Comparison of ENCODE assay signal across 8 cellular contexts in genomic region chr4:7805533-7806079, GRCh38.
DNase-seq lines count a peak whose midpoint lies in the region.

No MANE protein-coding gene starts in this region.

- peak; percentile 67 for DNase-seq in HuH-7.5 (ENCODE audit: low spot score)
- peak; percentile 97 for DNase-seq in astrocyte of the hippocampus (ENCODE audit: low read depth, low spot score)
- DNase-seq in islet precursor cell, result peak; percentile 86
- DNase-seq in T-helper 2 cell treated with Interferon-gamma antibody and Interleukin-4, amounts not matched to agents 5 μg/mL and 100 μg/mL, for 36 hours (ENCODE audit: low spot score), result no peak
- DNase-seq in activated CD4-positive, CD25-positive, alpha-beta regulatory T cell (lab: John Stamatoyannopoulos, UW), result no peak
- DNase-seq in NOMO-1 treated with DMSO at 0.1 percent for 48 hours (lab: John Stamatoyannopoulos, UW; ENCODE audit: unreplicated experiment), result no peak
- no peak for DNase-seq in NCI-H446 treated with DMSO at 0.1 percent for 48 hours (lab: John Stamatoyannopoulos, UW)

- H3K4me1 Mint-ChIP-seq in T-helper 2 cell treated with Interferon-gamma antibody and Interleukin-4, amounts not matched to agents 5 μg/mL and 100 μg/mL, for 36 hours (ENCODE audit: low read depth), result peaks cover 14% of the 10 kb centered on the region

- H3K9me3 Mint-ChIP-seq in T-helper 2 cell treated with Interferon-gamma antibody and Interleukin-4, amounts not matched to agents 5 μg/mL and 100 μg/mL, for 36 hours, result no peaks in the 10 kb centered on the region

- H3K27ac Mint-ChIP-seq in T-helper 2 cell treated with Interferon-gamma antibody and Interleukin-4, amounts not matched to agents 5 μg/mL and 100 μg/mL, for 36 hours, result no peak overlapping the region

- H3K4me3 Mint-ChIP-seq in T-helper 2 cell treated with Interferon-gamma antibody and Interleukin-4, amounts not matched to agents 5 μg/mL and 100 μg/mL, for 36 hours, result no peak overlapping the region

- H3K36me3 Mint-ChIP-seq in T-helper 2 cell treated with Interferon-gamma antibody and Interleukin-4, amounts not matched to agents 5 μg/mL and 100 μg/mL, for 36 hours (ENCODE audit: low read depth), result peaks cover 4% of the 10 kb centered on the region

- H3K27me3 Mint-ChIP-seq in T-helper 2 cell treated with Interferon-gamma antibody and Interleukin-4, amounts not matched to agents 5 μg/mL and 100 μg/mL, for 36 hours (ENCODE audit: low read depth), result no peaks in the 10 kb centered on the region

- H3K27ac ChIP-seq in temporal lobe (ENCODE audit: low read depth, low read length), result peak overlapping the region; percentile 61

Comparison
In these comparisons a context has a peak if more than half of its experiments do, and no peak if none do; other contexts are left out.
1. DNase-seq: peak in HuH-7.5 (single experiment), astrocyte of the hippocampus (single experiment) and islet precursor cell (single experiment); none in T-helper 2 cell treated with Interferon-gamma antibody and Interleukin-4, amounts not matched to agents 5 μg/mL and 100 μg/mL, for 36 hours (single experiment), activated CD4-positive, CD25-positive, alpha-beta regulatory T cell (0 of 4), NOMO-1 treated with DMSO at 0.1 percent for 48 hours (single experiment) and NCI-H446 treated with DMSO at 0.1 percent for 48 hours (single experiment).